Comparison of ENCODE assay signal across 17 cellular contexts in the genomic region with DNA sequence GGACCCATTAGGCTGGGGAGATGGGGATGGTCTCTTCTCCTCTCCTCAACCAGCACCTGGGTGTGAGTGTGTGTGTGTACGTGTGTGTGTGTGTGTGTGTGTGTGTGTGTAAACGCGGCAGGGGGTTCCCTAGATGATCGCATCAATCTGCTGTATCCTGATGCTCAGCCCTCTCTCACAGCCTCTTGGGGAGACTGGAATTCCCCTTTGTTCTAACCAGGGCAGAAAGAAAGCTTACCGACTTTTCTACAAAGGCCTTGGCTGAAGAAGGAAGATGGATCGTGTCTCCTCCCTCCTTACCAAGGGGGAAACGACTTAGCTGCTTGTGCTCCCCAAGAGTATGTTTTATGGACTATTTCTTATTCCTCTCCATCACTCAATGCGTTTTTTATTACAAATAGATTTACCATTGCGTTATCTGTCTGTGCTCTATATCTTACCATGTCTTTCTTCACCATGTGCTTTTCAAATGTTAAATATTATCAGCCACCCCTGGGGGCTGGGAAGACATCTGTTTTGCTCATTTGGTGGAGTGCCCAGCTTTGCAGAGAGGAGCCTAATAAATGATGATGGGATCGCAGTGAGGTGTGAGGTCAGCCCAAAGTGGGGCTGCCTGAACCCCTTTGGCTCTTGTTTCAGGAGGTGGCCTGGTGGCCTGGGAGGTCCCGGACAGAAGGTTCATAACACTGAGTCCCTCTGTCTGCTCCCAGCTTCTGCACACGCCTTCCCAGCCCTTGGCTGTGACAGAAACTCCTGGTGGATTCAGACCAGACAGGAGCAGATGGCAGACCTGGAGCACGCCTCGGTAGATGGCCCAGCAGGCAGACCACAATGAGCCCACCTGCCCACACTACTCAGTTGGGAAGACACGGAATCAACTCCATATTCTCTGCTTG.
DNase-seq lines count a peak whose midpoint lies in the region; ATAC-seq and TF ChIP-seq lines count a peak whose summit lies in the region.
"Had no signal": no experiment of that assay in that cellular context is flagged by ENCODE, and none has a peak within 500 bp of the region (broad histone marks: within the 10 kb centered on the region; RNA-seq: fewer than 3 reads in every experiment).

No MANE protein-coding gene starts in this region.

- H3K9me3 Mint-ChIP-seq in WTC11 = no peaks in the 10 kb centered on the region
- H3K9me3 Mint-ChIP-seq in CD8-positive, alpha-beta T cell = no peaks in the 10 kb centered on the region
- H3K9me3 Mint-ChIP-seq in activated naive CD8-positive, alpha-beta T cell treated with anti-CD3 and anti-CD28 coated beads, Interleukin-2, amount 50 U/mL, for 24 hours = no peaks in the 10 kb centered on the region
- H3K9me3 Mint-ChIP-seq: CD8-positive, alpha-beta memory T cell had no signal

- no peaks in the 10 kb centered on the region for H3K36me3 ChIP-seq in CD8-positive, alpha-beta T cell (ENCODE audit: insufficient read depth, low read length)
- H3K36me3 ChIP-seq: BLaER1 had no signal

- peaks cover 25% of the 10 kb centered on the region for H3K4me1 Mint-ChIP-seq in WTC11
- peaks cover 19% of the 10 kb centered on the region for H3K4me1 Mint-ChIP-seq in CD8-positive, alpha-beta T cell (ENCODE audit: low read depth)
- H3K4me1 Mint-ChIP-seq in activated naive CD8-positive, alpha-beta T cell treated with anti-CD3 and anti-CD28 coated beads, Interleukin-2, amount 50 U/mL, for 24 hours = peaks cover 25% of the 10 kb centered on the region

- CTCF ChIA-PET in WTC11 (lab: Charles Lee) = no interaction called here
- CTCF ChIA-PET in CD8-positive, alpha-beta T cell (lab: Charles Lee) = no interaction called here

- no peaks in the 10 kb centered on the region for H3K36me3 Mint-ChIP-seq in WTC11
- H3K36me3 Mint-ChIP-seq in CD8-positive, alpha-beta T cell = no peaks in the 10 kb centered on the region
- no peaks in the 10 kb centered on the region for H3K36me3 Mint-ChIP-seq in activated naive CD8-positive, alpha-beta T cell treated with anti-CD3 and anti-CD28 coated beads, Interleukin-2, amount 50 U/mL, for 24 hours (ENCODE audit: low read depth)
- H3K36me3 Mint-ChIP-seq: CD8-positive, alpha-beta memory T cell had no signal

- no peaks in the 10 kb centered on the region for H3K9me3 ChIP-seq in CD8-positive, alpha-beta T cell (ENCODE audit: low read length)
- H3K9me3 ChIP-seq: BLaER1 had no signal

- no peaks in the 10 kb centered on the region for H3K27me3 Mint-ChIP-seq in WTC11 (ENCODE audit: low read depth)
- H3K27me3 Mint-ChIP-seq in CD8-positive, alpha-beta T cell (ENCODE audit: low read depth) = peaks cover 20% of the 10 kb centered on the region
- H3K27me3 Mint-ChIP-seq in activated naive CD8-positive, alpha-beta T cell treated with anti-CD3 and anti-CD28 coated beads, Interleukin-2, amount 50 U/mL, for 24 hours = peaks cover 11% of the 10 kb centered on the region

- DNase-seq in DMS 273 treated with DMSO at 0.1 percent for 48 hours (lab: John Stamatoyannopoulos, UW) = peak; percentile 68
- peak; percentile 48 for DNase-seq in NCI-H2171 (lab: John Stamatoyannopoulos, UW)
- DNase-seq in WTC11 (ENCODE audit: low spot score) = no peak
- DNase-seq in mesenteric fat pad (ENCODE audit: low spot score) = peak; percentile 35
- DNase-seq in T-helper 9 cell = no peak
- no peak for DNase-seq in CD8-positive, alpha-beta T cell
- DNase-seq in activated naive CD8-positive, alpha-beta T cell treated with anti-CD3 and anti-CD28 coated beads, Interleukin-2, amount 50 U/mL, for 24 hours = no peak
- DNase-seq: CD8-positive, alpha-beta memory T cell; GF-D8; GOT3; KG1; NCI-H146 had no signal

- no peaks in the 10 kb centered on the region for H3K27me3 ChIP-seq in CD8-positive, alpha-beta T cell (ENCODE audit: insufficient read depth, low read length)
- H3K27me3 ChIP-seq: BLaER1 had no signal

- TF ChIP-seq CTCF in WTC11 (IDR thresholded peaks at IDR 0.05) = no peak
- no peak for TF ChIP-seq CTCF in CD8-positive, alpha-beta T cell (IDR thresholded peaks at IDR 0.05)

- ATAC-seq in WTC11 (no peak), HG02623 (IDR thresholded peaks at IDR 0.05; ENCODE audit: unreplicated experiment) (no peak)
- ATAC-seq in CD8-positive, alpha-beta T cell = no peak
- ATAC-seq in activated naive CD8-positive, alpha-beta T cell treated with anti-CD3 and anti-CD28 coated beads, Interleukin-2, amount 50 U/mL, for 24 hours = no peak
- ATAC-seq: HepG2, Panc1 had no signal

- intact Hi-C loops in CD8-positive, alpha-beta T cell (cut with DNase I, micrococcal nuclease) = no loop called here

- H3K27ac Mint-ChIP-seq in WTC11 = no peak overlapping the region
- H3K27ac Mint-ChIP-seq in CD8-positive, alpha-beta T cell = no peak overlapping the region
- no peak overlapping the region for H3K27ac Mint-ChIP-seq in activated naive CD8-positive, alpha-beta T cell treated with anti-CD3 and anti-CD28 coated beads, Interleukin-2, amount 50 U/mL, for 24 hours

- H3K27ac ChIP-seq in CD8-positive, alpha-beta T cell (ENCODE audit: low read depth, low read length) = no peak overlapping the region
- H3K27ac ChIP-seq: BLaER1, SK-N-MC had no signal

- POLR2A ChIA-PET in WTC11 (lab: Charles Lee) = no interaction called here
- POLR2A ChIA-PET in CD8-positive, alpha-beta T cell (lab: Charles Lee) = no interaction called here

- peaks cover 6% of the 10 kb centered on the region for H3K4me1 ChIP-seq in CD8-positive, alpha-beta T cell (ENCODE audit: insufficient read depth, low read length)
- H3K4me1 ChIP-seq: BLaER1 had no signal

- no peak overlapping the region for H3K4me3 ChIP-seq in CD8-positive, alpha-beta T cell (ENCODE audit: low read depth, low read length)
- H3K4me3 ChIP-seq: BLaER1, SK-N-MC had no signal

- no peak overlapping the region for H3K4me3 Mint-ChIP-seq in WTC11
- H3K4me3 Mint-ChIP-seq in CD8-positive, alpha-beta T cell = no peak overlapping the region
- H3K4me3 Mint-ChIP-seq in activated naive CD8-positive, alpha-beta T cell treated with anti-CD3 and anti-CD28 coated beads, Interleukin-2, amount 50 U/mL, for 24 hours = no peak overlapping the region
- H3K4me3 Mint-ChIP-seq: CD8-positive, alpha-beta memory T cell had no signal

TF ChIP-seq in WTC11, 78 proteins besides CTCF, POLR2A, EP300 and RAD21:
- TF ChIP-seq ZNF317 (CRISPR knock-in tag; IDR thresholded peaks at IDR 0.05; ENCODE audit: borderline replicate concordance, low read depth) (peak; percentile 90), NR2C2 (CRISPR knock-in tag; IDR thresholded peaks at IDR 0.05) (no peak)
TF ChIP-seq in WTC11: peak in this region for 1.

Comparison
In these comparisons a context has a peak if more than half of its experiments do, and no peak if none do; other contexts are left out.
1. DNase-seq: peak in DMS 273 treated with DMSO at 0.1 percent for 48 hours (single experiment), NCI-H2171 (single experiment) and mesenteric fat pad (single experiment); none in WTC11 (single experiment), T-helper 9 cell (single experiment), CD8-positive, alpha-beta T cell (0 of 7) and activated naive CD8-positive, alpha-beta T cell treated with anti-CD3 and anti-CD28 coated beads, Interleukin-2, amount 50 U/mL, for 24 hours (single experiment).